24 cellular contexts compared by ENCODE assay signal in the genomic region with DNA sequence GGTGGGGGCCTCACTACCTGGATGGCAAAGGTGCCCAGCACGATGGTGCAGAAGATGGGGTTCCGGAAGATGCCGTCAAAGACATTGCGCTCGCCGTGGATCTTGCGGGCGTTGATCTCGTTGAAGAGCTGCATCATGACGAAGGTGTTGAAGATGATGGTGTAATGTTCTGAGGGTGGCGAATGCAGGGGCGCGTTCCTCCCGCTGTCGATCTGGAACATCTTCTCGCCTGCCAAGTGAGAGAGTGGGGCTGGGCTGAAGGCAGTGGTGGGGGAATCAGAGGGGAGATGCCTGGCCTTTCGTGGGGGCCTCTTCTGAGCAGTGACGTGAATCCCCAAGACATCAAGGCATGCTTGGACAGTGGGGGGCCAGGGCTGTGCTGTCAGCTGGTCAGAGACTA. TPM values are rescaled to one million over a fixed set of nuclear protein-coding genes. Genes with fewer than 3 reads are reported as not detected.
DNase-seq lines count a peak whose midpoint lies in the region; ATAC-seq, FAIRE-seq and TF ChIP-seq lines count a peak whose summit lies in the region.
"Had no signal": no experiment of that assay in that cellular context is flagged by ENCODE, and none has a peak within 500 bp of the region (broad histone marks: within the 10 kb centered on the region; RNA-seq: fewer than 3 reads in every experiment).

No MANE protein-coding gene starts in this region.

- no peak for FAIRE-seq in HepG2 (lab: Jason Lieb, UNC)
- FAIRE-seq: A549 had no signal

- BruUV-seq in HepG2 (replicated peaks; lab: Mats Ljungman, UMichigan), result no TSS peak

- H3K27ac ChIP-seq in right lobe of liver, result no peak overlapping the region
- H3K27ac ChIP-seq in HepG2 (ENCODE audit: extremely low read length, insufficient read depth, low read length), result no peak overlapping the region
- H3K27ac ChIP-seq in cingulate gyrus (ENCODE audit: low read depth, low read length), result peak overlapping the region; percentile 65
- H3K27ac ChIP-seq: A549, GM23248, HL-60, RWPE1 had no signal

- H3K4me3 ChIP-seq in right lobe of liver, result no peak overlapping the region
- no peak overlapping the region for H3K4me3 ChIP-seq in HepG2 (replicated peaks in 1 of 3; ENCODE audit: insufficient read depth in 1 of 3, low read depth in 2 of 3, low read length in 3 of 3)
- H3K4me3 ChIP-seq: A549, GM23248, HAP-1 had no signal

- DNase-seq in right lobe of liver (peak in 2 of 3 donors; percentile 9 to 18), HepG2 (ENCODE audit: low spot score) (no peak), occipital lobe (lab: John Stamatoyannopoulos, UW) (peak; percentile 27), activated gamma-delta T cell (lab: John Stamatoyannopoulos, UW) (no peak)
- no peak for DNase-seq in activated naive CD4-positive, alpha-beta T cell treated with anti-CD3 and anti-CD28 coated beads, Interleukin-2, amount 50 U/mL, for 16 hours
- DNase-seq in activated CD4-positive, alpha-beta T cell treated with anti-CD3 and anti-CD28 coated beads for 48 hours, result no peak
- DNase-seq: CD4-positive, CD25-positive, alpha-beta regulatory T cell; EL; GF-D8; GM23248; KG1; NCI-H1092; NCI-H1436 treated with DMSO at 0.1 percent for 48 hours; NCI-H1930; NCI-H345; NCI-H524; NCI-H774; NK-92 treated with Interleukin-12 subunit alpha and Interleukin-12 subunit beta, amount 100 ng/mL, for 24 hours had no signal

- no peaks in the 10 kb centered on the region for H3K79me2 ChIP-seq in HepG2 (ENCODE audit: insufficient read depth, low read length)

- H2AFZ ChIP-seq in HepG2 (ENCODE audit: low read length), result no peak overlapping the region
- H2AFZ ChIP-seq: GM23248 had no signal

- no peak for TF ChIP-seq CTCF in right lobe of liver (IDR thresholded peaks at IDR 0.05)
- TF ChIP-seq CTCF in HepG2 (CRISPR knock-in tag; IDR thresholded peaks at IDR 0.05), result no peak

- POLR2A ChIA-PET in HepG2 (lab: Yijun Ruan, JAX), result no interaction called here

- no peaks in the 10 kb centered on the region for H3K27me3 ChIP-seq in right lobe of liver
- H3K27me3 ChIP-seq in HepG2 (ENCODE audit: control insufficient read depth in 1 of 2, insufficient read depth in 2 of 2, low read length in 2 of 2), result peaks cover 0 to 2% of the 10 kb centered on the region in 2 experiments; a peak in 1 of 5 replicates

- H3K9me3 ChIP-seq in right lobe of liver (no peaks in the 10 kb centered on the region), HepG2 (ENCODE audit: low read length) (no peaks in the 10 kb centered on the region)
- H3K9me3 ChIP-seq: A549, HAP-1 had no signal

- H3K4me1 ChIP-seq in right lobe of liver (no peaks in the 10 kb centered on the region), HepG2 (ENCODE audit: insufficient read depth, low read length) (peaks cover 46% of the 10 kb centered on the region)
- H3K4me1 ChIP-seq: A549, HAP-1 had no signal

- H3K4me2 ChIP-seq in HepG2 (ENCODE audit: low read depth, low read length), result no peak overlapping the region
- H3K4me2 ChIP-seq: A549 had no signal

- WGBS in right lobe of liver (ENCODE audit: insufficient coverage, low coverage, low lambda C conversion rate, missing lambda C conversion rate), result 86% methylated on average over 17 of the region's 18 CpGs
- 85% methylated on average over 18 of the region's 18 CpGs for WGBS in HepG2 (ENCODE audit: low lambda C conversion rate)

- ATAC-seq in right lobe of liver, result no peak
- ATAC-seq in HepG2, result no peak
- ATAC-seq: A549 had no signal

- CTCF ChIA-PET in HepG2 (lab: Yijun Ruan, JAX; ENCODE audit: low intra/inter-chr PET ratio, low total read pairs), result no interaction called here

- no peak for TF ChIP-seq EP300 in HepG2 (IDR thresholded peaks at IDR 0.05; ENCODE audit: low read depth in 2 of 2, low read length in 2 of 2)
- TF ChIP-seq EP300 in HepG2 (CRISPR knock-in tag; IDR thresholded peaks at IDR 0.05; ENCODE audit: borderline replicate concordance), result no peak

- no peak for TF ChIP-seq POLR2A in right lobe of liver (IDR thresholded peaks at IDR 0.05)
- TF ChIP-seq POLR2A in HepG2 (IDR thresholded peaks at IDR 0.05; ENCODE audit: insufficient read depth in 1 of 2, low read depth in 2 of 2, low read length in 2 of 2), result no peak

- H4K20me1 ChIP-seq in HepG2 (ENCODE audit: insufficient read depth, low read length), result no peaks in the 10 kb centered on the region

- H3K36me3 ChIP-seq in right lobe of liver (peaks cover 0 to 50% (median 7%) of the 10 kb centered on the region in 4 donors), HepG2 (replicated peaks in 1 of 2; ENCODE audit: control insufficient read depth in 1 of 2, insufficient read depth in 2 of 2, low read length in 2 of 2) (no peaks in the 10 kb centered on the region)
- H3K36me3 ChIP-seq: HAP-1 had no signal

- TF ChIP-seq RAD21 in HepG2 (CRISPR knock-in tag; IDR thresholded peaks at IDR 0.05), result no peak

- intact Hi-C loops in right lobe of liver (cut with DNase I), result loop anchor here in 1 of 2 donors (5.0 kb wide), 1 partner anchor 402 kb away; no protein-coding TSS in a partner anchor
- intact Hi-C loops in HepG2 (cut with micrococcal nuclease; ENCODE audit: unreplicated experiment), result loop anchor here (5.0 kb wide), 1 partner anchor 397 kb away; no protein-coding TSS in a partner anchor

- H3K9ac ChIP-seq in HepG2 (ENCODE audit: insufficient read depth, low read depth, low read length), result no peak overlapping the region
- H3K9ac ChIP-seq: GM23248 had no signal

- in situ Hi-C loops in HepG2 (cut with HindIII; ENCODE audit: extremely low pct_ligation_motif_present, low pct_unique_long_range_greater_than_20kb), result no loop called here

RNA-seq across cellular contexts. Expression of gene SEC13, which starts 19.6 kb away (rescaled TPM):
- 10 to 100 TPM; 49.1 to 74.7 (median 64.4) TPM for total RNA-seq in right lobe of liver
- 391 and 418 TPM in 2 replicates for total RNA-seq in HepG2 (2016; rRNA removed; fragmentation: Illumina TruSeq; extraction: Trizol)
- total RNA-seq in HepG2 (2016; cell fraction: cytosol; rRNA removed; fragmentation: Illumina TruSeq; extraction: Trizol; ENCODE audit: low read depth), result 232 and 239 TPM in 2 replicates
- 366 and 400 TPM in 2 replicates for total RNA-seq in HepG2 (2016; cell fraction: insoluble cytoplasmic fraction; rRNA removed; fragmentation: Illumina TruSeq; extraction: Trizol)
- 335 TPM in 2 replicates for total RNA-seq in HepG2 (2016; cell fraction: membrane; rRNA removed; fragmentation: Illumina TruSeq; extraction: Trizol)
- 176 and 181 TPM in 2 replicates for total RNA-seq in HepG2 (2016; cell fraction: nucleus; rRNA removed; fragmentation: Illumina TruSeq; extraction: Trizol)
- polyA plus RNA-seq in HepG2 (2011; rRNA removed), result 266 and 288 TPM in 2 replicates
- 264 and 374 TPM in 2 replicates for polyA plus RNA-seq in HepG2 (2011; cell fraction: cytosol; rRNA removed)
- 204 and 219 TPM in 2 replicates for polyA plus RNA-seq in HepG2 (2011; cell fraction: nucleus; rRNA removed)
- 224 and 231 TPM in 2 replicates for polyA plus RNA-seq in HepG2 (2012)
- polyA plus RNA-seq in HepG2 (2016; cell fraction: cytosol; fragmentation: Illumina TruSeq; extraction: Trizol; ENCODE audit: low read depth), result 171 and 195 TPM in 2 replicates
- polyA plus RNA-seq in HepG2 (2016; cell fraction: insoluble cytoplasmic fraction; fragmentation: Illumina TruSeq; extraction: Trizol; ENCODE audit: low read depth), result 327 and 374 TPM in 2 replicates
- 204 and 212 TPM in 2 replicates for polyA plus RNA-seq in HepG2 (2016; cell fraction: membrane; fragmentation: Illumina TruSeq; extraction: Trizol; ENCODE audit: low read depth)
- polyA plus RNA-seq in HepG2 (2016; cell fraction: nucleus; fragmentation: Illumina TruSeq; extraction: Trizol; ENCODE audit: insufficient read depth, low read depth), result 222 and 239 TPM in 2 replicates
- polyA minus RNA-seq in HepG2 (2011; rRNA and poly(A)+ RNA removed; ENCODE audit: low replicate concordance), result 289 and 526 TPM in 2 replicates
- polyA minus RNA-seq in HepG2 (2011; cell fraction: cytosol; rRNA and poly(A)+ RNA removed), result 174 and 198 TPM in 2 replicates
- polyA minus RNA-seq in HepG2 (2011; cell fraction: nucleus; rRNA and poly(A)+ RNA removed), result 192 and 208 TPM in 2 replicates
- 56.3 TPM for total RNA-seq in occipital lobe

RNA-seq across cellular contexts. Expression of gene GHRL, which starts 47.7 kb away (rescaled TPM):
- total RNA-seq in right lobe of liver (under 1 TPM in 2 of 6 experiments, not detected in 4; 0.32 to 0.43 TPM), HepG2 (2016; rRNA removed; fragmentation: Illumina TruSeq; extraction: Trizol) (0.09 TPM in 1 of 2 replicates, not detected in the other), occipital lobe (not detected)
- 0.71 TPM in 1 of 2 replicates, not detected in the other for total RNA-seq in HepG2 (2016; cell fraction: cytosol; rRNA removed; fragmentation: Illumina TruSeq; extraction: Trizol; ENCODE audit: low read depth)
- total RNA-seq in HepG2 (2016; cell fraction: insoluble cytoplasmic fraction; rRNA removed; fragmentation: Illumina TruSeq; extraction: Trizol), result 0.22 TPM in 1 of 2 replicates, not detected in the other
- not detected in 2 replicates for total RNA-seq in HepG2 (2016; cell fraction: membrane; rRNA removed; fragmentation: Illumina TruSeq; extraction: Trizol)
- not detected in 2 replicates for total RNA-seq in HepG2 (2016; cell fraction: nucleus; rRNA removed; fragmentation: Illumina TruSeq; extraction: Trizol)
- polyA plus RNA-seq in HepG2 (2011; rRNA removed), result not detected in 2 replicates
- polyA plus RNA-seq in HepG2 (2011; cell fraction: cytosol; rRNA removed), result not detected in 2 replicates
- 0.19 and 0.24 TPM in 2 replicates for polyA plus RNA-seq in HepG2 (2011; cell fraction: nucleus; rRNA removed)
- 0.59 TPM in 1 of 2 replicates, not detected in the other for polyA plus RNA-seq in HepG2 (2012)
- polyA plus RNA-seq in HepG2 (2016; cell fraction: cytosol; fragmentation: Illumina TruSeq; extraction: Trizol; ENCODE audit: low read depth), result not detected in 2 replicates
- not detected in 2 replicates for polyA plus RNA-seq in HepG2 (2016; cell fraction: insoluble cytoplasmic fraction; fragmentation: Illumina TruSeq; extraction: Trizol; ENCODE audit: low read depth)
- polyA plus RNA-seq in HepG2 (2016; cell fraction: membrane; fragmentation: Illumina TruSeq; extraction: Trizol; ENCODE audit: low read depth), result not detected in 2 replicates
- 0.80 and 2.1 TPM in 2 replicates for polyA plus RNA-seq in HepG2 (2016; cell fraction: nucleus; fragmentation: Illumina TruSeq; extraction: Trizol; ENCODE audit: insufficient read depth, low read depth)
- 0.21 TPM in 1 of 2 replicates, not detected in the other for polyA minus RNA-seq in HepG2 (2011; rRNA and poly(A)+ RNA removed; ENCODE audit: low replicate concordance)
- polyA minus RNA-seq in HepG2 (2011; cell fraction: cytosol; rRNA and poly(A)+ RNA removed), result not detected in 2 replicates
- polyA minus RNA-seq in HepG2 (2011; cell fraction: nucleus; rRNA and poly(A)+ RNA removed), result 0.87 TPM in 1 of 2 replicates, not detected in the other
- total RNA-seq: GM23248, HT-29 had no signal
- polyA plus RNA-seq: A549 had no signal

Comparison
In these comparisons a context has a peak if more than half of its experiments do, and no peak if none do; other contexts are left out.
1. DNase-seq: peak in right lobe of liver (2 of 3) and occipital lobe (single experiment); none in HepG2 (single experiment), activated naive CD4-positive, alpha-beta T cell treated with anti-CD3 and anti-CD28 coated beads, Interleukin-2, amount 50 U/mL, for 16 hours (single experiment), activated gamma-delta T cell (single experiment) and activated CD4-positive, alpha-beta T cell treated with anti-CD3 and anti-CD28 coated beads for 48 hours (single experiment).